Comparison of ENCODE assay signal across 1 cellular context in the genomic region with DNA sequence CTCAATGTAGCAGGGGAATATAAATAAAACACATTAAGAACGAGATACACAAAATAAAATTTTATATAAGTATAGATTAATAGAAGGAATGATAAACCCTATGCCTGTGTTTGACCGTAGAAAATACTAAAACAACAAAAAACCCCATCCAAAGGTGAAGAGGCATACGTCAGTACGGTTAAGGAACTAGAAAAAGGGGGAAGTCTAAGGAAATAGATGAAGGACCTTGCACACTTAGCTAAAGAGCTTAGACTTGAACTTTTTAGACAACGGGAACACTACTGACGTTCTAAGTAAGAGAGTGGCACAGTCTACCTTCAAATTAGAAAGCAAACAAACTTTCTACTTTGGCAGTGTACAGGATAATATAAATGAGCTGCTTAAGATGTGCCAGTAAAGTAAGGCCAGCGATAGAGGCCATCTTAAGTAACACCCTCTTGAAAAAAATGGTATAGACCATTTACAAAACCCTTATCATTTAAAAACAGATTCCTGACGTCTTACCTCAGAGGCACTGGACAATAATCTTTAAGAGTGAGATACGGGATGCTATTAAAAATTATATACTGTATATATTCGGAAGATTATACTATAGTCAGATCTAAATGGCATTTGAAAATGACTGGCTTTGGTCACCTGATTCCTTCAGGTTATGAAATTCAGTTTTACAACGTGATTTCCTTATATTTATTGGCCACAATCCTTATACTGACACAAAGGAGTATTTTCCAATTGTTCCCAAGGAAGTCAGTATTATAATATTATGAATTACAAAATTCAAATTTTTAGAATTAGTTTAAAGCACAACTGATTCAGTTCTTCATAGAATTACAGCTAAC.
TF ChIP-seq lines count a peak whose summit lies in the region.

No MANE protein-coding gene starts in this region.

TF ChIP-seq in K562, 482 proteins besides CTCF, POLR2A, EP300 and RAD21 (continued from another document and continues in another):
- TF ChIP-seq, protein P1, sequence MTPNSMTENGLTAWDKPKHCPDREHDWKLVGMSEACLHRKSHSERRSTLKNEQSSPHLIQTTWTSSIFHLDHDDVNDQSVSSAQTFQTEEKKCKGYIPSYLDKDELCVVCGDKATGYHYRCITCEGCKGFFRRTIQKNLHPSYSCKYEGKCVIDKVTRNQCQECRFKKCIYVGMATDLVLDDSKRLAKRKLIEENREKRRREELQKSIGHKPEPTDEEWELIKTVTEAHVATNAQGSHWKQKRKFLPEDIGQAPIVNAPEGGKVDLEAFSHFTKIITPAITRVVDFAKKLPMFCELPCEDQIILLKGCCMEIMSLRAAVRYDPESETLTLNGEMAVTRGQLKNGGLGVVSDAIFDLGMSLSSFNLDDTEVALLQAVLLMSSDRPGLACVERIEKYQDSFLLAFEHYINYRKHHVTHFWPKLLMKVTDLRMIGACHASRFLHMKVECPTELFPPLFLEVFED (CRISPR knock-in tag; conservative IDR thresholded peaks at IDR 0.05): no peak
- TF ChIP-seq FOXM1 (IDR thresholded peaks at IDR 0.05; ENCODE audit: low read depth): 0 out of 2 replicates have a peak, but pooled peaks have one; percentile 16
- TF ChIP-seq FOXM1 (CRISPR knock-in tag; IDR thresholded peaks at IDR 0.05; ENCODE audit: low read depth): no peak
- 0 out of 2 replicates have a peak, but pooled peaks have one; percentile 20 for TF ChIP-seq ADNP (tag; IDR thresholded peaks at IDR 0.05)
- no peak for TF ChIP-seq ZNF699 (CRISPR knock-in tag; IDR thresholded peaks at IDR 0.05; ENCODE audit: insufficient replicate concordance)
- TF ChIP-seq TCF7L2 (IDR thresholded peaks at IDR 0.05; ENCODE audit: low read depth, low read length): 0 out of 2 replicates have a peak, but pooled peaks have one; percentile 35
- TF ChIP-seq ZSCAN32 (CRISPR knock-in tag; IDR thresholded peaks at IDR 0.05): no peak
- peak; percentile 62 for TF ChIP-seq TAL1 (IDR thresholded peaks at IDR 0.05)
- peak; percentile 43; the same call in 1 of the 2 replicates for TF ChIP-seq SMARCA4 (IDR thresholded peaks at IDR 0.05)
- TF ChIP-seq SPI1 (IDR thresholded peaks at IDR 0.05; ENCODE audit: borderline replicate concordance, low read depth, low read length): peak; percentile 64
- 0 out of 2 replicates have a peak, but pooled peaks have one; percentile 21 for TF ChIP-seq NCOR1 (IDR thresholded peaks at IDR 0.05)
- peak; percentile 87 for TF ChIP-seq ATF7 (IDR thresholded peaks at IDR 0.05)
- TF ChIP-seq, protein P2, sequence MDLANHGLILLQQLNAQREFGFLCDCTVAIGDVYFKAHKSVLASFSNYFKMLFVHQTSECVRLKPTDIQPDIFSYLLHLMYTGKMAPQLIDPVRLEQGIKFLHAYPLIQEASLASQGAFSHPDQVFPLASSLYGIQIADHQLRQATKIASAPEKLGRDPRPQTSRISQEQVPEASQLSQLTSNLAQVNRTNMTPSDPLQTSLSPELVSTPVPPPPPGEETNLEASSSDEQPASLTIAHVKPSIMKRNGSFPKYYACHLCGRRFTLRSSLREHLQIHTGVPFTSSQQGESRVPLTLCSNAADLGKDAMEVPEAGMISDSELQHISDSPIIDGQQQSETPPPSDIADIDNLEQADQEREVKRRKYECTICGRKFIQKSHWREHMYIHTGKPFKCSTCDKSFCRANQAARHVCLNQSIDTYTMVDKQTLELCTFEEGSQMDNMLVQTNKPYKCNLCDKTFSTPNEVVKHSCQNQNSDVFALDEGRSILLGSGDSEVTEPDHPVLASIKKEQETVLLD (IDR thresholded peaks at IDR 0.05): no peak
- TF ChIP-seq SFPQ (IDR thresholded peaks at IDR 0.05; ENCODE audit: low read depth, low read length): no peak
- TF ChIP-seq ATF1 (CRISPR knock-in tag; IDR thresholded peaks at IDR 0.05): no peak
- TF ChIP-seq ATF1 (tag; IDR thresholded peaks at IDR 0.05): peak; percentile 41; the same call in 1 of the 2 replicates
- TF ChIP-seq RFX7 (CRISPR knock-in tag; IDR thresholded peaks at IDR 0.05): no peak
- no peak for TF ChIP-seq ZNF584 (CRISPR knock-in tag; IDR thresholded peaks at IDR 0.05; ENCODE audit: low read depth)
- peak; percentile 16; the same call in 1 of the 2 replicates for TF ChIP-seq BHLHE40 (IDR thresholded peaks at IDR 0.05; ENCODE audit: low read length)
- no peak for TF ChIP-seq KDM1A (IDR thresholded peaks at IDR 0.05)
- TF ChIP-seq FOXK2 (conservative IDR thresholded peaks at IDR 0.05 in 1 of 2, IDR thresholded peaks at IDR 0.05 in 1 of 2; ENCODE audit: low read depth in 2 of 2): peak in 1 of 2 experiments; percentile 82; a peak in 2 of 4 replicates
- TF ChIP-seq ZNF175 (CRISPR knock-in tag; IDR thresholded peaks at IDR 0.05; ENCODE audit: low read depth): no peak
- TF ChIP-seq FUS (optimal IDR thresholded peaks at IDR 0.05; ENCODE audit: low read depth, low read length): no peak
- peak; percentile 16; the same call in 1 of the 2 replicates for TF ChIP-seq MTA2 (IDR thresholded peaks at IDR 0.05; ENCODE audit: low read depth)
- no peak for TF ChIP-seq ETV1 (tag; conservative IDR thresholded peaks at IDR 0.05; ENCODE audit: low read depth)
- peak; percentile 98 for TF ChIP-seq PRDM10 (IDR thresholded peaks at IDR 0.05; ENCODE audit: partially characterized antibody)
- TF ChIP-seq FOXK1 (CRISPR knock-in tag; IDR thresholded peaks at IDR 0.05; ENCODE audit: borderline replicate concordance): no peak
- TF ChIP-seq ESRRA (IDR thresholded peaks at IDR 0.05; ENCODE audit: borderline replicate concordance, low read depth): no peak
- no peak for TF ChIP-seq NFIC (IDR thresholded peaks at IDR 0.05)
- TF ChIP-seq, protein P3, sequence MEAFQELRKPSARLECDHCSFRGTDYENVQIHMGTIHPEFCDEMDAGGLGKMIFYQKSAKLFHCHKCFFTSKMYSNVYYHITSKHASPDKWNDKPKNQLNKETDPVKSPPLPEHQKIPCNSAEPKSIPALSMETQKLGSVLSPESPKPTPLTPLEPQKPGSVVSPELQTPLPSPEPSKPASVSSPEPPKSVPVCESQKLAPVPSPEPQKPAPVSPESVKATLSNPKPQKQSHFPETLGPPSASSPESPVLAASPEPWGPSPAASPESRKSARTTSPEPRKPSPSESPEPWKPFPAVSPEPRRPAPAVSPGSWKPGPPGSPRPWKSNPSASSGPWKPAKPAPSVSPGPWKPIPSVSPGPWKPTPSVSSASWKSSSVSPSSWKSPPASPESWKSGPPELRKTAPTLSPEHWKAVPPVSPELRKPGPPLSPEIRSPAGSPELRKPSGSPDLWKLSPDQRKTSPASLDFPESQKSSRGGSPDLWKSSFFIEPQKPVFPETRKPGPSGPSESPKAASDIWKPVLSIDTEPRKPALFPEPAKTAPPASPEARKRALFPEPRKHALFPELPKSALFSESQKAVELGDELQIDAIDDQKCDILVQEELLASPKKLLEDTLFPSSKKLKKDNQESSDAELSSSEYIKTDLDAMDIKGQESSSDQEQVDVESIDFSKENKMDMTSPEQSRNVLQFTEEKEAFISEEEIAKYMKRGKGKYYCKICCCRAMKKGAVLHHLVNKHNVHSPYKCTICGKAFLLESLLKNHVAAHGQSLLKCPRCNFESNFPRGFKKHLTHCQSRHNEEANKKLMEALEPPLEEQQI (IDR thresholded peaks at IDR 0.05): peak; percentile 60; the same call in 1 of the 2 replicates
- TF ChIP-seq ZFP30 (CRISPR knock-in tag; IDR thresholded peaks at IDR 0.05; ENCODE audit: borderline replicate concordance): no peak
- TF ChIP-seq, protein P4, sequence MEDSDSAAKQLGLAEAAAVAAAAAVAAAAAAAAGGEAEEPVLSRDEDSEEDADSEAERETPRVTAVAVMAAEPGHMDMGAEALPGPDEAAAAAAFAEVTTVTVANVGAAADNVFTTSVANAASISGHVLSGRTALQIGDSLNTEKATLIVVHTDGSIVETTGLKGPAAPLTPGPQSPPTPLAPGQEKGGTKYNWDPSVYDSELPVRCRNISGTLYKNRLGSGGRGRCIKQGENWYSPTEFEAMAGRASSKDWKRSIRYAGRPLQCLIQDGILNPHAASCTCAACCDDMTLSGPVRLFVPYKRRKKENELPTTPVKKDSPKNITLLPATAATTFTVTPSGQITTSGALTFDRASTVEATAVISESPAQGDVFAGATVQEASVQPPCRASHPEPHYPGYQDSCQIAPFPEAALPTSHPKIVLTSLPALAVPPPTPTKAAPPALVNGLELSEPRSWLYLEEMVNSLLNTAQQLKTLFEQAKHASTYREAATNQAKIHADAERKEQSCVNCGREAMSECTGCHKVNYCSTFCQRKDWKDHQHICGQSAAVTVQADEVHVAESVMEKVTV (CRISPR knock-in tag; IDR thresholded peaks at IDR 0.05): no peak
- TF ChIP-seq ZNF384 (IDR thresholded peaks at IDR 0.05; ENCODE audit: low read depth, low read length): peak; percentile 66; the same call in 1 of the 2 replicates
- TF ChIP-seq JUND (IDR thresholded peaks at IDR 0.05; ENCODE audit: borderline replicate concordance, low read depth, low read length): 0 out of 2 replicates have a peak, but pooled peaks have one; percentile 32
- TF ChIP-seq JUND (tag; IDR thresholded peaks at IDR 0.05; ENCODE audit: borderline replicate concordance, low read depth, low read length): no peak
- no peak for TF ChIP-seq POLR2AphosphoS2 (IDR thresholded peaks at IDR 0.05; ENCODE audit: low read length)
- TF ChIP-seq HLTF (IDR thresholded peaks at IDR 0.05): no peak
- no peak for TF ChIP-seq ETS2 (tag; IDR thresholded peaks at IDR 0.05; ENCODE audit: borderline replicate concordance, poor library complexity, severe bottlenecking)
- TF ChIP-seq NR2F6 (CRISPR knock-in tag; IDR thresholded peaks at IDR 0.05): no peak
- no peak for TF ChIP-seq CCNT2 (IDR thresholded peaks at IDR 0.05; ENCODE audit: borderline replicate concordance, extremely low read depth, insufficient read length, low read depth, low read length)
- TF ChIP-seq WHSC1 (IDR thresholded peaks at IDR 0.05; ENCODE audit: low read length): no peak
- TF ChIP-seq TEAD4 (IDR thresholded peaks at IDR 0.05; ENCODE audit: low read length): peak; percentile 67
- TF ChIP-seq TEAD4 (CRISPR knock-in tag; IDR thresholded peaks at IDR 0.05; ENCODE audit: borderline replicate concordance): no peak
- TF ChIP-seq DPF2 (IDR thresholded peaks at IDR 0.05): peak; percentile 55; the same call in 1 of the 2 replicates
- TF ChIP-seq HDAC3 (IDR thresholded peaks at IDR 0.05; ENCODE audit: borderline replicate concordance, partially characterized antibody): no peak
- no peak for TF ChIP-seq RHOXF2B (CRISPR knock-in tag; conservative IDR thresholded peaks at IDR 0.05)
- no peak for TF ChIP-seq VEZF1 (CRISPR knock-in tag; IDR thresholded peaks at IDR 0.05)
- TF ChIP-seq MYC (IDR thresholded peaks at IDR 0.05; ENCODE audit: low read depth, low read length): no peak
- TF ChIP-seq MYC (CRISPR knock-in tag; IDR thresholded peaks at IDR 0.05; ENCODE audit: borderline replicate concordance, low read depth): no peak
- TF ChIP-seq ZFX (CRISPR knock-in tag; IDR thresholded peaks at IDR 0.05): peak; percentile 49; the same call in 1 of the 2 replicates
